2 cellular contexts compared by ENCODE assay signal in the genomic region with DNA sequence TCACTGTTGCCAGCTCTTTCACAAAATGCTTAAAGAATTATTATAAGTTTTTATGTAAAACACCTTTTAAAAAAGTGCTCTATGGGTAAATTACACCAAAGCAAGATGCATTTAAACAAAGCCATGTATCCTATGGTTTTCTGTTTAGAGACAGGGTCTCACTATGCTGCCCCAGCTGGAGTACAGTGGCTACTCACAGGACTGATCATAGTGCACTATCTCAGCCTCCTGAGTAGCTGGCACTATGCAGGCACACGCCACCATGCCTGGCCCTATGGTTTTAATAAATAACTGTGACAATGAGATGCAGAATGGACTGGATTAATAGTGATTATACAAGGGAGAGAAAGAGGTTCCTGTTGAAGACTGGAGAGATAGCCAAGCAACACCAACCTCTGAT.
A peak's percentile ranks its signal among the peaks of the same experiment; 100 is the strongest.
TF ChIP-seq lines count a peak whose summit lies in the region.

No MANE protein-coding gene starts in this region.

TF ChIP-seq in WTC11, 78 proteins besides CTCF, POLR2A, EP300 and RAD21:
- peak; percentile 52; the same call in 1 of the 2 replicates for TF ChIP-seq ZNF121 (CRISPR knock-in tag; IDR thresholded peaks at IDR 0.05)
- TF ChIP-seq, protein P1, sequence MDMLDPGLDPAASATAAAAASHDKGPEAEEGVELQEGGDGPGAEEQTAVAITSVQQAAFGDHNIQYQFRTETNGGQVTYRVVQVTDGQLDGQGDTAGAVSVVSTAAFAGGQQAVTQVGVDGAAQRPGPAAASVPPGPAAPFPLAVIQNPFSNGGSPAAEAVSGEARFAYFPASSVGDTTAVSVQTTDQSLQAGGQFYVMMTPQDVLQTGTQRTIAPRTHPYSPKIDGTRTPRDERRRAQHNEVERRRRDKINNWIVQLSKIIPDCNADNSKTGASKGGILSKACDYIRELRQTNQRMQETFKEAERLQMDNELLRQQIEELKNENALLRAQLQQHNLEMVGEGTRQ (CRISPR knock-in tag; IDR thresholded peaks at IDR 0.05): no peak

TF ChIP-seq in HepG2, 621 proteins besides CTCF, POLR2A, EP300 and RAD21:
- TF ChIP-seq ZNF121 (CRISPR knock-in tag; IDR thresholded peaks at IDR 0.05): peak; percentile 97
- TF ChIP-seq, protein P2, sequence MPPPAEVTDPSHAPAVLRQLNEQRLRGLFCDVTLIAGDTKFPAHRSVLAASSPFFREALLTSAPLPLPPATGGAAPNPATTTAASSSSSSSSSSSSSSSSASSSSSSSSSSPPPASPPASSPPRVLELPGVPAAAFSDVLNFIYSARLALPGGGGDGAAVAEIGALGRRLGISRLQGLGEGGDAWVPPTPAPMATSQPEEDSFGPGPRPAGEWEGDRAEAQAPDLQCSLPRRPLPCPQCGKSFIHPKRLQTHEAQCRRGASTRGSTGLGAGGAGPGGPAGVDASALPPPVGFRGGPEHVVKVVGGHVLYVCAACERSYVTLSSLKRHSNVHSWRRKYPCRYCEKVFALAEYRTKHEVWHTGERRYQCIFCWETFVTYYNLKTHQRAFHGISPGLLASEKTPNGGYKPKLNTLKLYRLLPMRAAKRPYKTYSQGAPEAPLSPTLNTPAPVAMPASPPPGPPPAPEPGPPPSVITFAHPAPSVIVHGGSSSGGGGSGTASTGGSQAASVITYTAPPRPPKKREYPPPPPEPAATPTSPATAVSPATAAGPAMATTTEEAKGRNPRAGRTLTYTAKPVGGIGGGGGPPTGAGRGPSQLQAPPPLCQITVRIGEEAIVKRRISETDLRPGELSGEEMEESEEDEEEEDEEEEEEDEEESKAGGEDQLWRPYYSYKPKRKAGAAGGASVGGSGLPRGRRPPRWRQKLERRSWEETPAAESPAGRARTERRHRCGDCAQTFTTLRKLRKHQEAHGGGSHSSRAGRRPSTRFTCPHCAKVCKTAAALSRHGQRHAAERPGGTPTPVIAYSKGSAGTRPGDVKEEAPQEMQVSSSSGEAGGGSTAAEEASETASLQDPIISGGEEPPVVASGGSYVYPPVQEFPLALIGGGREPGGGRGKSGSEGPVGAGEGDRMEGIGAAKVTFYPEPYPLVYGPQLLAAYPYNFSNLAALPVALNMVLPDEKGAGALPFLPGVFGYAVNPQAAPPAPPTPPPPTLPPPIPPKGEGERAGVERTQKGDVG (CRISPR knock-in tag; IDR thresholded peaks at IDR 0.05; ENCODE audit: borderline replicate concordance): no peak
